8 cellular contexts compared by ENCODE assay signal in genomic region chr11:111982019-111982464, GRCh38. TPM values are rescaled to one million over a fixed set of nuclear protein-coding genes. Genes with fewer than 3 reads are reported as not detected.
A peak's percentile ranks its signal among the peaks of the same experiment; 100 is the strongest.
DNase-seq lines count a peak whose midpoint lies in the region; ATAC-seq, FAIRE-seq and TF ChIP-seq lines count a peak whose summit lies in the region.

No MANE protein-coding gene starts in this region.

- H3K27ac Mint-ChIP-seq in CD8-positive, alpha-beta T cell, result no peak overlapping the region

- H3K4me3 Mint-ChIP-seq in CD8-positive, alpha-beta T cell, result no peak overlapping the region

- no peaks in the 10 kb centered on the region for H3K9me1 ChIP-seq in endothelial cell of umbilical vein (replicated peaks; ENCODE audit: control insufficient read depth, extremely low read depth, insufficient read depth, low read length)

- H3K9me3 ChIP-seq in CD8-positive, alpha-beta T cell (ENCODE audit: low read length), result no peaks in the 10 kb centered on the region
- no peaks in the 10 kb centered on the region for H3K9me3 ChIP-seq in endothelial cell of umbilical vein (replicated peaks; ENCODE audit: control insufficient read depth, insufficient read depth, low read length)
- no peaks in the 10 kb centered on the region for H3K9me3 ChIP-seq in muscle layer of duodenum (ENCODE audit: control insufficient read depth in 1 of 2, low read length in 2 of 2)
- no peaks in the 10 kb centered on the region for H3K9me3 ChIP-seq in stomach
- H3K9me3 ChIP-seq in MG63, result no peaks in the 10 kb centered on the region

- CTCF ChIA-PET in CD8-positive, alpha-beta T cell (lab: Charles Lee), result interaction anchor here (0.6 to 10.9 kb wide), 16 partner anchors 8 to 297 kb away, joined by 3 to 132 read pairs (median 4); partner anchors contain the start of genes CFAP68 and DIXDC1
- CTCF ChIA-PET in endothelial cell of umbilical vein (lab: Charles Lee), result interaction anchor here (0.7 to 13.5 kb wide), 30 partner anchors 9 to 397 kb away, joined by 3 to 407 read pairs (median 5); partner anchors contain the start of genes ALG9, DIXDC1, NKAPD1 and PIH1D2

- no peaks in the 10 kb centered on the region for H4K20me1 ChIP-seq in endothelial cell of umbilical vein (replicated peaks; ENCODE audit: control insufficient read depth, extremely low read depth, insufficient read depth, low read length)

- no peak overlapping the region for H3K4me2 ChIP-seq in endothelial cell of umbilical vein (ENCODE audit: insufficient read depth, low read length)

- no peaks in the 10 kb centered on the region for H3K36me3 ChIP-seq in CD8-positive, alpha-beta T cell (ENCODE audit: insufficient read depth, low read length)
- H3K36me3 ChIP-seq in endothelial cell of umbilical vein (ENCODE audit: control insufficient read depth in 2 of 2, extremely low read depth in 1 of 2, insufficient read depth in 2 of 2, low read length in 2 of 2) (peaks cover 13 to 18% of the 10 kb centered on the region in 2 experiments), muscle layer of duodenum (ENCODE audit: control insufficient read depth in 1 of 2, insufficient read depth in 2 of 2, low read length in 2 of 2) (peaks cover 20 to 34% of the 10 kb centered on the region in 2 donors), stomach (peaks cover 8 to 39% (median 25%) of the 10 kb centered on the region in 4 donors), MG63 (no peaks in the 10 kb centered on the region; the same call in 1 of the 2 replicates)

- H2AFZ ChIP-seq in endothelial cell of umbilical vein (ENCODE audit: low read depth, low read length), result no peak overlapping the region

- peaks cover 4% of the 10 kb centered on the region for H3K79me2 ChIP-seq in endothelial cell of umbilical vein (ENCODE audit: control insufficient read depth, insufficient read depth, low read length)

- ATAC-seq in CD8-positive, alpha-beta T cell, result peak; percentile 90
- ATAC-seq in GM21381 (IDR thresholded peaks at IDR 0.05; ENCODE audit: unreplicated experiment), result peak; percentile 65

- TF ChIP-seq POLR2A in endothelial cell of umbilical vein (IDR thresholded peaks at IDR 0.05; ENCODE audit: low read depth, low read length), result no peak
- TF ChIP-seq POLR2A in stomach (IDR thresholded peaks at IDR 0.05), result no peak

- no peak overlapping the region for H3K4me3 ChIP-seq in CD8-positive, alpha-beta T cell (ENCODE audit: low read depth, low read length)
- H3K4me3 ChIP-seq in endothelial cell of umbilical vein (replicated peaks in 1 of 3; ENCODE audit: insufficient read depth in 1 of 3, low read depth in 1 of 3, low read length in 3 of 3) (no peak overlapping the region), muscle layer of duodenum (ENCODE audit: low read depth in 1 of 2, low read length in 2 of 2) (peak overlapping the region in 1 of 2 donors; percentile 61), stomach (peak overlapping the region; percentile 22 to 35 (median 28)), MG63 (no peak overlapping the region)

- TF ChIP-seq CTCF in CD8-positive, alpha-beta T cell (IDR thresholded peaks at IDR 0.05), result peak; percentile 31
- TF ChIP-seq CTCF in endothelial cell of umbilical vein (IDR thresholded peaks at IDR 0.05; ENCODE audit: extremely low read depth in 1 of 2, insufficient read depth in 1 of 2, low read depth in 1 of 2, low read length in 2 of 2), result peak; percentile 55 to 73
- TF ChIP-seq CTCF in stomach (IDR thresholded peaks at IDR 0.05), result peak in 5 of 7 experiments; percentile 52 to 89 (median 61)

- peaks cover 7% of the 10 kb centered on the region for H3K4me1 ChIP-seq in CD8-positive, alpha-beta T cell (ENCODE audit: insufficient read depth, low read length)
- peaks cover 16% of the 10 kb centered on the region for H3K4me1 ChIP-seq in endothelial cell of umbilical vein (ENCODE audit: control insufficient read depth, extremely low read depth, insufficient read depth, low read length)
- peaks cover 22 to 54% of the 10 kb centered on the region in 2 donors for H3K4me1 ChIP-seq in muscle layer of duodenum (ENCODE audit: control insufficient read depth in 1 of 2, insufficient read depth in 2 of 2, low read length in 2 of 2)
- peaks cover 27 to 95% (median 64%) of the 10 kb centered on the region in 4 donors for H3K4me1 ChIP-seq in stomach

- H3K36me3 Mint-ChIP-seq in CD8-positive, alpha-beta T cell, result no peaks in the 10 kb centered on the region

- BruUV-seq in endothelial cell of umbilical vein (replicated peaks; lab: Mats Ljungman, UMichigan), result no TSS peak

- peaks cover 26% of the 10 kb centered on the region for H3K27me3 Mint-ChIP-seq in CD8-positive, alpha-beta T cell (ENCODE audit: low read depth)

- dilution Hi-C loops in endothelial cell of umbilical vein (cut with MboI; ENCODE audit: extremely low pct_ligation_motif_present, low sequenced_read_pairs), result no loop called here

- H3K4me1 Mint-ChIP-seq in CD8-positive, alpha-beta T cell (ENCODE audit: low read depth), result peaks cover 7% of the 10 kb centered on the region

- TF ChIP-seq EP300 in stomach (IDR thresholded peaks at IDR 0.05), result no peak

- H3K27me3 ChIP-seq in CD8-positive, alpha-beta T cell (ENCODE audit: insufficient read depth, low read length), result no peaks in the 10 kb centered on the region
- H3K27me3 ChIP-seq in endothelial cell of umbilical vein (ENCODE audit: control insufficient read depth in 2 of 2, insufficient read depth in 2 of 2, low read length in 2 of 2) (no peaks in the 10 kb centered on the region), muscle layer of duodenum (ENCODE audit: low read depth, low read length) (no peaks in the 10 kb centered on the region), stomach (peaks cover 0 to 5% (median 0%) of the 10 kb centered on the region in 3 donors), MG63 (no peaks in the 10 kb centered on the region)

- 23 to 39% (median 27%) methylated on average over 7 of the region's 7 CpGs for WGBS in stomach, 5 donors

- H3K27ac ChIP-seq in CD8-positive, alpha-beta T cell (ENCODE audit: low read depth, low read length), result no peak overlapping the region
- H3K27ac ChIP-seq in endothelial cell of umbilical vein (ENCODE audit: insufficient read depth, low read depth, low read length) (no peak overlapping the region), muscle layer of duodenum (ENCODE audit: low read length) (peak overlapping the region; percentile 95), stomach (peak overlapping the region; percentile 65 to 93 (median 84))

- H3K9me3 Mint-ChIP-seq in CD8-positive, alpha-beta T cell, result no peaks in the 10 kb centered on the region

- DNase-seq in CD8-positive, alpha-beta T cell, result peak; percentile 24 to 60 (median 47)
- peak; percentile 34 for DNase-seq in NCI-H2029 treated with DMSO at 0.1 percent for 48 hours (lab: John Stamatoyannopoulos, UW)
- DNase-seq in activated CD8-positive, alpha-beta memory T cell treated with anti-CD3 and anti-CD28 coated beads, Interleukin-2, amount 50 U/mL, for 1 hour (ENCODE audit: extremely low read depth), result peak; percentile 11
- peak; percentile 59 for DNase-seq in endothelial cell of umbilical vein (ENCODE audit: low read depth, low spot score)
- DNase-seq in stomach, result peak; percentile 88
- DNase-seq in MG63, result no peak

- FAIRE-seq in endothelial cell of umbilical vein (lab: Jason Lieb, UNC), result peak; percentile 91

- intact Hi-C loops in CD8-positive, alpha-beta T cell (cut with DNase I, micrococcal nuclease), result loop anchor here (1.0 to 2.0 kb wide), 2 partner anchors 50 to 103 kb away; partner anchors contain the start of genes CFAP68 (in 1 of the 2) and FDXACB1 (in 1 of the 2)
- intact Hi-C loops in endothelial cell of umbilical vein (cut with micrococcal nuclease), result loop anchor here (1.0 kb wide), 2 partner anchors 51 to 103 kb away; partner anchors contain the start of genes CFAP68 and FDXACB1
- intact Hi-C loops in stomach (cut with DNase I; ENCODE audit: low total_unique reads), result loop anchor here (5.0 kb wide), 1 partner anchor 50 kb away; no protein-coding TSS in a partner anchor

- no peak overlapping the region for H3K9ac ChIP-seq in endothelial cell of umbilical vein (replicated peaks; ENCODE audit: extremely low read depth, insufficient read depth, low read length)

- POLR2A ChIA-PET in CD8-positive, alpha-beta T cell (lab: Charles Lee), result interaction anchor here (0.6 to 1.5 kb wide), 2 partner anchors 44 to 1754 kb away, joined by 3 to 6 read pairs; no protein-coding TSS in a partner anchor
- POLR2A ChIA-PET in endothelial cell of umbilical vein (lab: Charles Lee), result no interaction called here

TF ChIP-seq in endothelial cell of umbilical vein, 7 proteins besides CTCF, POLR2A, EP300 and RAD21 (continues in another document):
- TF ChIP-seq JUN (IDR thresholded peaks at IDR 0.05; ENCODE audit: borderline replicate concordance, insufficient read depth, insufficient read length, low read depth), result no peak
- no peak for TF ChIP-seq EZH2 (IDR thresholded peaks at IDR 0.05; ENCODE audit: borderline replicate concordance, low read depth, low read length, severe bottlenecking)
- TF ChIP-seq POLR2AphosphoS5 (IDR thresholded peaks at IDR 0.05; ENCODE audit: insufficient read depth, low read depth, low read length), result no peak

RNA-seq across cellular contexts. Expression of gene DLAT, which starts 43.2 kb away (rescaled TPM):
- total RNA-seq in CD8-positive, alpha-beta T cell, result 10 to 100 TPM; 14.5 to 14.7 TPM
- total RNA-seq in endothelial cell of umbilical vein, result 40.1 and 41.3 TPM in 2 replicates
- polyA plus RNA-seq in endothelial cell of umbilical vein, result 10.5 and 13.3 TPM in 2 replicates
- polyA plus RNA-seq in endothelial cell of umbilical vein (2011; cell fraction: cytosol; rRNA removed), result 18.3 and 22.7 TPM in 2 replicates
- 14.8 and 16.6 TPM in 2 replicates for polyA plus RNA-seq in endothelial cell of umbilical vein (2011; cell fraction: nucleus; rRNA removed)
- 24.6 and 38.2 TPM in 2 replicates for polyA plus RNA-seq in endothelial cell of umbilical vein (2012)
- 20.8 and 22.5 TPM in 2 replicates for polyA minus RNA-seq in endothelial cell of umbilical vein
- 43.5 TPM for polyA minus RNA-seq in endothelial cell of umbilical vein (2011; cell fraction: cytosol; rRNA and poly(A)+ RNA removed)
- 11.1 and 12.8 TPM in 2 replicates for polyA minus RNA-seq in endothelial cell of umbilical vein (2011; cell fraction: nucleus; rRNA and poly(A)+ RNA removed)
- total RNA-seq in stomach, result 10 to 100 TPM in 4 of 5 donors, 1 to 10 TPM in 1; 1.2 to 36.5 (median 13.9) TPM
- 10 to 100 TPM; 10.2 to 17.5 (median 14.7) TPM for polyA plus RNA-seq in stomach
- 33.1 and 39.8 TPM in 2 replicates for total RNA-seq in MG63 (2014; rRNA removed; shearing (Covaris generic); ENCODE audit: low replicate concordance)

RNA-seq across cellular contexts. Expression of gene DIXDC1, which starts 44.9 kb away (rescaled TPM):
- total RNA-seq in CD8-positive, alpha-beta T cell, result under 1 TPM; 0.22 to 0.39 TPM
- total RNA-seq in endothelial cell of umbilical vein (18.6 and 20.0 TPM in 2 replicates), stomach (100 to 1,000 TPM in 1 of 5 donors, 10 to 100 TPM in 4; 19.1 to 128 (median 60.4) TPM)
- polyA plus RNA-seq in endothelial cell of umbilical vein (6.4 and 8.0 TPM in 2 replicates), stomach (10 to 100 TPM in 2 of 3 donors, 1 to 10 TPM in 1; 6.2 to 15.6 (median 11.3) TPM)
- 11.6 and 12.0 TPM in 2 replicates for polyA plus RNA-seq in endothelial cell of umbilical vein (2011; cell fraction: cytosol; rRNA removed)
- 16.6 and 17.8 TPM in 2 replicates for polyA plus RNA-seq in endothelial cell of umbilical vein (2011; cell fraction: nucleus; rRNA removed)
- polyA plus RNA-seq in endothelial cell of umbilical vein (2012), result 29.2 and 41.9 TPM in 2 replicates
- polyA minus RNA-seq in endothelial cell of umbilical vein, result 20.9 and 32.4 TPM in 2 replicates
- polyA minus RNA-seq in endothelial cell of umbilical vein (2011; cell fraction: cytosol; rRNA and poly(A)+ RNA removed), result 4.8 TPM
- polyA minus RNA-seq in endothelial cell of umbilical vein (2011; cell fraction: nucleus; rRNA and poly(A)+ RNA removed), result 18.1 and 21.2 TPM in 2 replicates
- 5.2 and 7.0 TPM in 2 replicates for total RNA-seq in MG63 (2014; rRNA removed; shearing (Covaris generic); ENCODE audit: low replicate concordance)

Comparison
In these comparisons a context has a peak if more than half of its experiments do, and no peak if none do; other contexts are left out.
1. H3K27ac ChIP-seq: peak in muscle layer of duodenum (single experiment) and stomach (5 of 5); none in CD8-positive, alpha-beta T cell (single experiment) and endothelial cell of umbilical vein (single experiment).
2. H3K4me3 ChIP-seq: peak in stomach (4 of 4); none in CD8-positive, alpha-beta T cell (single experiment), endothelial cell of umbilical vein (0 of 3) and MG63 (single experiment).
3. Peak in every context shown above with its lines, with median percentiles within 50 percentile points of each other: CTCF ChIP-seq.